In genomic region chr5:89457411-89458329, GRCh38 we compare ENCODE assay signal across 10 cellular contexts.
A peak's percentile ranks its signal among the peaks of the same experiment; 100 is the strongest.
DNase-seq lines count a peak whose midpoint lies in the region; ATAC-seq and TF ChIP-seq lines count a peak whose summit lies in the region.
"Had no signal": no experiment of that assay in that cellular context is flagged by ENCODE, and none has a peak within 500 bp of the region (broad histone marks: within the 10 kb centered on the region; RNA-seq: fewer than 3 reads in every experiment).

No MANE protein-coding gene starts in this region.

- ATAC-seq in RWPE2 (ENCODE audit: low read depth) (peak; percentile 99), left colon (no peak)

- no peaks in the 10 kb centered on the region for H3K27me3 Mint-ChIP-seq in CD8-positive, alpha-beta memory T cell

- CTCF ChIA-PET in CD8-positive, alpha-beta memory T cell (lab: Charles Lee): no interaction called here

- H4K8ac ChIP-seq in neuronal stem cell (ENCODE audit: low read depth, low read length): no peak overlapping the region

- H2BK5ac ChIP-seq in neuronal stem cell (ENCODE audit: low read length): no peak overlapping the region

- no peak overlapping the region for H2AK5ac ChIP-seq in neuronal stem cell (ENCODE audit: low read depth, low read length)

- TF ChIP-seq CTCF in RWPE2 (IDR thresholded peaks at IDR 0.05; ENCODE audit: poor library complexity, severe bottlenecking): no peak
- TF ChIP-seq CTCF in fibroblast of the aortic adventitia (IDR thresholded peaks at IDR 0.05; ENCODE audit: insufficient read depth, low read length): no peak

- no peak overlapping the region for H3K23ac ChIP-seq in neuronal stem cell (ENCODE audit: low read depth, low read length, poor library complexity)

- DNase-seq in H4 (ENCODE audit: low spot score) (peak; percentile 96), RWPE2 (ENCODE audit: low spot score) (peak; percentile 47), fibroblast of the aortic adventitia (ENCODE audit: low read depth) (peak; percentile 91), skeletal muscle cell (ENCODE audit: low read depth) (peak; percentile 48), left colon (no peak), neuronal stem cell (ENCODE audit: low spot score) (no peak)
- no peak for DNase-seq in CD8-positive, alpha-beta memory T cell
- DNase-seq in activated CD4-positive, CD25-positive, alpha-beta regulatory T cell treated with anti-CD3 and anti-CD28 coated beads, Interleukin-2, amount 50 U/mL, for 72 hours: no peak
- DNase-seq: stimulated activated CD4-positive, alpha-beta T cell treated with anti-CD3 and anti-CD28 coated beads, Interleukin-1b, Interleukin-23, amount 100 ng/mL, for 48 hours had no signal

- no peaks in the 10 kb centered on the region for H3K36me3 ChIP-seq in RWPE2 (ENCODE audit: low read depth)
- no peaks in the 10 kb centered on the region for H3K36me3 ChIP-seq in CD8-positive, alpha-beta memory T cell (ENCODE audit: insufficient read depth, low read length)
- no peaks in the 10 kb centered on the region for H3K36me3 ChIP-seq in neuronal stem cell (replicated peaks in 1 of 2; ENCODE audit: control insufficient read depth in 2 of 2, insufficient read depth in 2 of 2, low read length in 2 of 2)

- no peaks in the 10 kb centered on the region for H3K27me3 ChIP-seq in RWPE2 (ENCODE audit: insufficient read depth, poor library complexity, severe bottlenecking)
- H3K27me3 ChIP-seq in CD8-positive, alpha-beta memory T cell (ENCODE audit: insufficient read depth, low read length, poor library complexity, severe bottlenecking): no peaks in the 10 kb centered on the region
- H3K27me3 ChIP-seq in neuronal stem cell (ENCODE audit: control insufficient read depth in 3 of 3, insufficient read depth in 3 of 3, low read depth in 1 of 3, low read length in 3 of 3): no peaks in the 10 kb centered on the region

- no peak overlapping the region for H3K4ac ChIP-seq in neuronal stem cell (ENCODE audit: low read length)

- H3K27ac Mint-ChIP-seq in CD8-positive, alpha-beta memory T cell: no peak overlapping the region

- intact Hi-C loops in left colon (cut with DNase I, micrococcal nuclease): no loop called here

- H3K36me3 Mint-ChIP-seq in CD8-positive, alpha-beta memory T cell: no peaks in the 10 kb centered on the region

- H3K4me1 Mint-ChIP-seq in CD8-positive, alpha-beta memory T cell: no peaks in the 10 kb centered on the region

- H3K27ac ChIP-seq in RWPE2 (ENCODE audit: poor library complexity, severe bottlenecking) (no peak overlapping the region), neuronal stem cell (replicated peaks; ENCODE audit: low read length) (no peak overlapping the region)
- no peak overlapping the region for H3K27ac ChIP-seq in CD8-positive, alpha-beta memory T cell (ENCODE audit: low read depth, low read length)
- H3K27ac ChIP-seq: SK-N-MC had no signal

- no peak overlapping the region for H3K4me2 ChIP-seq in neuronal stem cell (ENCODE audit: insufficient read depth, low read length, poor library complexity, severe bottlenecking)

- H3K14ac ChIP-seq in neuronal stem cell (ENCODE audit: low read length): no peak overlapping the region

- WGBS in neuronal stem cell (ENCODE audit: extremely low coverage in 2 of 2, insufficient read length in 2 of 2, insufficient replicate concordance in 1 of 2), 2 donors: no CpG with 5 or more reads among the region's 6 CpGs

- H2BK12ac ChIP-seq in neuronal stem cell (ENCODE audit: low read length): no peak overlapping the region

- H3K9ac ChIP-seq in neuronal stem cell (ENCODE audit: low read depth, low read length, poor library complexity): no peak overlapping the region

- H4K91ac ChIP-seq in neuronal stem cell (ENCODE audit: low read depth, low read length, poor library complexity): no peak overlapping the region

- H3K4me1 ChIP-seq in RWPE2 (ENCODE audit: insufficient read depth, poor library complexity, severe bottlenecking) (peaks cover 11% of the 10 kb centered on the region), neuronal stem cell (ENCODE audit: control insufficient read depth in 2 of 2, insufficient read depth in 1 of 2, low read depth in 1 of 2, low read length in 2 of 2) (no peaks in the 10 kb centered on the region)
- H3K4me1 ChIP-seq in CD8-positive, alpha-beta memory T cell (ENCODE audit: insufficient read depth, low read length): no peaks in the 10 kb centered on the region

- H2BK15ac ChIP-seq in neuronal stem cell (ENCODE audit: low read length): no peak overlapping the region

- H3K79me1 ChIP-seq in neuronal stem cell (ENCODE audit: low read depth, low read length): no peaks in the 10 kb centered on the region

- H2BK120ac ChIP-seq in neuronal stem cell (ENCODE audit: low read depth, low read length): no peak overlapping the region

- peaks cover 2 to 8% (median 2%) of the 10 kb centered on the region in 5 donors for H3K9me3 Mint-ChIP-seq in CD8-positive, alpha-beta memory T cell

- H3K18ac ChIP-seq in neuronal stem cell (ENCODE audit: low read length): no peak overlapping the region

- no peak overlapping the region for H3K4me3 Mint-ChIP-seq in CD8-positive, alpha-beta memory T cell

- no peak overlapping the region for H3K4me3 ChIP-seq in RWPE2 (ENCODE audit: severe bottlenecking)
- H3K4me3 ChIP-seq in fibroblast of the aortic adventitia (ENCODE audit: low read depth, low read length): no peak overlapping the region
- no peak overlapping the region for H3K4me3 ChIP-seq in skeletal muscle cell (ENCODE audit: low read depth, low read length)
- no peak overlapping the region for H3K4me3 ChIP-seq in CD8-positive, alpha-beta memory T cell (ENCODE audit: low read length)
- H3K4me3 ChIP-seq in neuronal stem cell (ENCODE audit: low read length in 2 of 2): no peak overlapping the region
- H3K4me3 ChIP-seq: SK-N-MC had no signal

- H2AFZ ChIP-seq in neuronal stem cell (ENCODE audit: low read length): no peak overlapping the region

- POLR2A ChIA-PET in CD8-positive, alpha-beta memory T cell (lab: Charles Lee): no interaction called here

- H3K9me3 ChIP-seq in RWPE2 (ENCODE audit: severe bottlenecking) (no peaks in the 10 kb centered on the region), neuronal stem cell (replicated peaks in 1 of 2; ENCODE audit: control insufficient read depth in 2 of 2, insufficient read depth in 1 of 2, low read depth in 1 of 2, low read length in 2 of 2) (no peaks in the 10 kb centered on the region)
- no peaks in the 10 kb centered on the region for H3K9me3 ChIP-seq in CD8-positive, alpha-beta memory T cell (ENCODE audit: low read length)

Comparison
In these comparisons a context has a peak if more than half of its experiments do, and no peak if none do; other contexts are left out.
1. DNase-seq: peak in H4 (single experiment), RWPE2 (single experiment), fibroblast of the aortic adventitia (single experiment) and skeletal muscle cell (single experiment); none in left colon (0 of 2), CD8-positive, alpha-beta memory T cell (0 of 5), neuronal stem cell (single experiment) and activated CD4-positive, CD25-positive, alpha-beta regulatory T cell treated with anti-CD3 and anti-CD28 coated beads, Interleukin-2, amount 50 U/mL, for 72 hours (single experiment).